ENCODE assay signal across 40 cellular contexts in the genomic region with DNA sequence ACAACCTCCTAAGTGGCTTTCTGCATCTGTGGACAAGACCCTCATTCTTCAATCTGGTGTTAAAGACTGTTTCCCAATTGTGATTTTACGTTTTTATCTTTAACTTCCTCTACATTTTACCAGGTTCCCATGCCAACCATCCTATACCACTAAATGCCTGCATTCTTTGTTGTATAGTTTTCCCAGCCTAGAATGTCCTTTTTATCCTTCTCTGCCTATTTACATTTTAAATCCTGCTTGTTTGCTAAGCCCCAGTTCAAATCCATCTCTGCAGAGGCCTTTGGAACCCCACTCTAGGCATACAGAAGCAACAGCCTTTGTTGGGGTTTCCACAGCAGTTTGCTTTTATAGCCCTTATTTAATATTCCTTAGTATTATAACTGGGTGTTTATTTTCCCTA.
"Had no signal": no experiment of that assay in that cellular context is flagged by ENCODE, and none has a peak within 500 bp of the region (broad histone marks: within the 10 kb centered on the region; RNA-seq: fewer than 3 reads in every experiment).

No MANE protein-coding gene starts in this region.

- H3K27me3 ChIP-seq: adrenal gland, ascending aorta, body of pancreas, brain microvascular endothelial cell, breast epithelium had no signal

- H3K36me3 Mint-ChIP-seq: activated naive CD4-positive, alpha-beta T cell treated with anti-CD3 and anti-CD28 coated beads, Interleukin-2, amount 10 ng/mL, durations not matched to agents 7 days and 5 days; activated naive CD4-positive, alpha-beta T cell treated with anti-CD3 and anti-CD28 coated beads, Interleukin-2, amount 50 U/mL, for 72 hours; activated naive CD8-positive, alpha-beta T cell treated with anti-CD3 and anti-CD28 coated beads, Interleukin-2, amount 10 ng/mL, durations not matched to agents 7 days and 5 days; brain had no signal

- H3K36me3 ChIP-seq: adrenal gland, ascending aorta, brain microvascular endothelial cell, breast epithelium, cardiac muscle cell had no signal

- H3K4me1 Mint-ChIP-seq: activated naive CD4-positive, alpha-beta T cell treated with anti-CD3 and anti-CD28 coated beads, Interleukin-2, amount 10 ng/mL, durations not matched to agents 7 days and 5 days; activated naive CD4-positive, alpha-beta T cell treated with anti-CD3 and anti-CD28 coated beads, Interleukin-2, amount 50 U/mL, for 24 hours; activated naive CD8-positive, alpha-beta T cell treated with anti-CD3 and anti-CD28 coated beads for 36 hours; activated naive CD8-positive, alpha-beta T cell treated with anti-CD3 and anti-CD28 coated beads, Interleukin-2, amount 10 ng/mL, durations not matched to agents 7 days and 5 days; activated naive CD8-positive, alpha-beta T cell treated with anti-CD3 and anti-CD28 coated beads, Interleukin-2, amount 50 U/mL, for 24 hours; activated T-helper 17 cell treated with anti-CD3 and anti-CD28 coated beads, Interleukin-2, amount 50 U/mL, for 72 hours; brain; central memory CD8-positive, alpha-beta T cell had no signal

- H3K27ac Mint-ChIP-seq: activated naive CD4-positive, alpha-beta T cell treated with anti-CD3 and anti-CD28 coated beads for 36 hours; activated naive CD4-positive, alpha-beta T cell treated with anti-CD3 and anti-CD28 coated beads, Interleukin-2, amount 10 ng/mL, durations not matched to agents 7 days and 5 days; activated naive CD4-positive, alpha-beta T cell treated with anti-CD3 and anti-CD28 coated beads, Interleukin-2, amount 50 U/mL, for 24 hours; activated naive CD4-positive, alpha-beta T cell treated with anti-CD3 and anti-CD28 coated beads, Interleukin-2, amount 50 U/mL, for 72 hours; activated naive CD8-positive, alpha-beta T cell; activated naive CD8-positive, alpha-beta T cell treated with anti-CD3 and anti-CD28 coated beads for 36 hours; activated naive CD8-positive, alpha-beta T cell treated with anti-CD3 and anti-CD28 coated beads, Interleukin-2, amount 10 ng/mL, durations not matched to agents 7 days and 5 days; activated naive CD8-positive, alpha-beta T cell treated with anti-CD3 and anti-CD28 coated beads, Interleukin-2, amount 50 U/mL, for 24 hours; activated T-cell treated with anti-CD3 and anti-CD28 coated beads, Interleukin-2, amount 50 U/mL, for 24 hours; activated T-cell treated with anti-CD3 and anti-CD28 coated beads, Interleukin-2, amount 50 U/mL, for 72 hours; activated T-helper 1 cell treated with anti-CD3 and anti-CD28 coated beads, Interleukin-12 subunit alpha, Interleukin-12 subunit beta, Interleukin-2, Interleukin-4 antibody, amounts not matched to agents 30 ng/mL and 10 ng/mL and 1 ng/mL, durations not matched to agents 14 hours and 24 hours and 36 hours; activated T-helper 17 cell treated with anti-CD3 and anti-CD28 coated beads, Interleukin-2, amount 50 U/mL, for 72 hours; activated T-helper 2 cell treated with anti-CD3 and anti-CD28 coated beads, Interferon-gamma antibody, Interleukin-2, Interleukin-4, amounts not matched to agents 10 μg/mL and 5 μg/mL and 100 μg/mL, durations not matched to agents 14 hours and 24 hours and 36 hours; brain had no signal

- FAIRE-seq: astrocyte, bronchial epithelial cell had no signal

- H3K9me3 ChIP-seq: adrenal gland, body of pancreas had no signal

- ATAC-seq: activated naive CD4-positive, alpha-beta T cell treated with anti-CD3 and anti-CD28 coated beads, Interleukin-2, amount 50 U/mL, for 72 hours; activated naive CD8-positive, alpha-beta T cell treated with anti-CD3 and anti-CD28 coated beads, Interleukin-2, amount 50 U/mL, for 24 hours; activated T-cell treated with anti-CD3 and anti-CD28 coated beads, Interleukin-2, amount 50 U/mL, for 4 hours; activated T-cell treated with anti-CD3 and anti-CD28 coated beads, Interleukin-2, amount 50 U/mL, for 72 hours; activated T-helper 17 cell treated with anti-CD3 and anti-CD28 coated beads, Interleukin-2, amount 50 U/mL, for 72 hours; body of pancreas had no signal

- H3K27me3 Mint-ChIP-seq: activated naive CD4-positive, alpha-beta T cell treated with anti-CD3 and anti-CD28 coated beads, Interleukin-2, amount 10 ng/mL, durations not matched to agents 7 days and 5 days; activated naive CD8-positive, alpha-beta T cell; activated naive CD8-positive, alpha-beta T cell treated with anti-CD3 and anti-CD28 coated beads, Interleukin-2, amount 50 U/mL, for 24 hours; activated T-cell treated with anti-CD3 and anti-CD28 coated beads, Interleukin-2, amount 50 U/mL, for 24 hours; activated T-helper 17 cell treated with anti-CD3 and anti-CD28 coated beads, Interleukin-2, amount 50 U/mL, for 72 hours; central memory CD8-positive, alpha-beta T cell had no signal

- DNase-seq: activated effector memory CD4-positive, alpha-beta T cell treated with anti-CD3 and anti-CD28 coated beads, Interleukin-2, amount 50 U/mL, for 16 hours; activated effector memory CD4-positive, alpha-beta T cell treated with Interleukin-2 at 50 U/mL for 16 hours; activated gamma-delta T cell; activated gamma-delta T cell treated with Interleukin-2 at 50 U/mL for 16 hours; activated naive CD4-positive, alpha-beta T cell; activated naive CD4-positive, alpha-beta T cell treated with anti-CD3 and anti-CD28 coated beads for 36 hours; activated naive CD4-positive, alpha-beta T cell treated with anti-CD3 and anti-CD28 coated beads, Interleukin-2, amount 10 ng/mL, durations not matched to agents 7 days and 5 days; activated naive CD4-positive, alpha-beta T cell treated with anti-CD3 and anti-CD28 coated beads, Interleukin-2, amount 50 U/mL, for 16 hours; activated naive CD4-positive, alpha-beta T cell treated with Interleukin-2 at 50 U/mL for 16 hours; activated naive CD8-positive, alpha-beta T cell treated with anti-CD3 and anti-CD28 coated beads for 36 hours; activated naive CD8-positive, alpha-beta T cell treated with anti-CD3 and anti-CD28 coated beads, Interleukin-2, amount 10 ng/mL, durations not matched to agents 7 days and 5 days; activated naive CD8-positive, alpha-beta T cell treated with anti-CD3 and anti-CD28 coated beads, Interleukin-2, amount 50 U/mL, for 24 hours; activated T-cell treated with anti-CD3 and anti-CD28 coated beads, Interleukin-2, amount 50 U/mL, for 1 hour; activated T-cell treated with anti-CD3 and anti-CD28 coated beads, Interleukin-2, amount 50 U/mL, for 24 hours; activated T-cell treated with anti-CD3 and anti-CD28 coated beads, Interleukin-2, amount 50 U/mL, for 4 hours; activated T-cell treated with anti-CD3 and anti-CD28 coated beads, Interleukin-2, amount 50 U/mL, for 48 hours; activated T-cell treated with anti-CD3 and anti-CD28 coated beads, Interleukin-2, amount 50 U/mL, for 72 hours; adrenal gland; amniotic stem cell; amygdala; anterior cingulate cortex; aorta; body of pancreas; brain microvascular endothelial cell; caudate nucleus; central memory CD4-positive, alpha-beta T cell; cerebellar nuclear complex had no signal

- H3K4me3 Mint-ChIP-seq: activated naive CD4-positive, alpha-beta T cell treated with anti-CD3 and anti-CD28 coated beads for 36 hours; activated naive CD4-positive, alpha-beta T cell treated with anti-CD3 and anti-CD28 coated beads, Interleukin-2, amount 10 ng/mL, durations not matched to agents 7 days and 5 days; activated naive CD4-positive, alpha-beta T cell treated with anti-CD3 and anti-CD28 coated beads, Interleukin-2, amount 50 U/mL, for 24 hours; activated naive CD8-positive, alpha-beta T cell; activated naive CD8-positive, alpha-beta T cell treated with anti-CD3 and anti-CD28 coated beads for 36 hours; activated naive CD8-positive, alpha-beta T cell treated with anti-CD3 and anti-CD28 coated beads, Interleukin-2, amount 10 ng/mL, durations not matched to agents 7 days and 5 days; activated naive CD8-positive, alpha-beta T cell treated with anti-CD3 and anti-CD28 coated beads, Interleukin-2, amount 50 U/mL, for 24 hours; activated T-cell treated with anti-CD3 and anti-CD28 coated beads, Interleukin-2, amount 50 U/mL, for 24 hours; activated T-cell treated with anti-CD3 and anti-CD28 coated beads, Interleukin-2, amount 50 U/mL, for 4 hours; activated T-cell treated with anti-CD3 and anti-CD28 coated beads, Interleukin-2, amount 50 U/mL, for 72 hours; activated T-helper 1 cell treated with anti-CD3 and anti-CD28 coated beads, Interleukin-12 subunit alpha, Interleukin-12 subunit beta, Interleukin-2, Interleukin-4 antibody, amounts not matched to agents 30 ng/mL and 10 ng/mL and 1 ng/mL, durations not matched to agents 14 hours and 24 hours and 36 hours; activated T-helper 17 cell treated with anti-CD3 and anti-CD28 coated beads, Interleukin-2, amount 50 U/mL, for 72 hours; brain; central memory CD8-positive, alpha-beta T cell had no signal

- H3K27ac ChIP-seq: adrenal gland, ascending aorta, body of pancreas, brain microvascular endothelial cell, breast epithelium, cardiac muscle cell had no signal

- H3K4me1 ChIP-seq: ascending aorta, body of pancreas, breast epithelium had no signal

- H3K4me3 ChIP-seq: adrenal gland, ascending aorta, body of pancreas, breast epithelium, cardiac muscle cell had no signal
